Comparison of ENCODE assay signal across 20 cellular contexts in genomic region chr17:78960945-78961344, GRCh38. TPM values are rescaled to one million over a fixed set of nuclear protein-coding genes. Genes with fewer than 3 reads are reported as not detected.
DNase-seq lines count a peak whose midpoint lies in the region; ATAC-seq and TF ChIP-seq lines count a peak whose summit lies in the region.
"Had no signal": no experiment of that assay in that cellular context is flagged by ENCODE, and none has a peak within 500 bp of the region (broad histone marks: within the 10 kb centered on the region; RNA-seq: fewer than 3 reads in every experiment).

No MANE protein-coding gene starts in this region.

- H3K27me3 ChIP-seq in NT2/D1 (ENCODE audit: insufficient read depth, insufficient read length): no peaks in the 10 kb centered on the region
- H3K27me3 ChIP-seq: SJSA1 had no signal

- H3K4me3 ChIP-seq in NT2/D1 (ENCODE audit: insufficient read length, low read depth) (no peak overlapping the region), foreskin fibroblast (ENCODE audit: low read depth in 1 of 2, low read length in 2 of 2) (no peak overlapping the region), mucosa of descending colon (no peak overlapping the region)
- H3K4me3 ChIP-seq: A549, coronary artery, SJSA1 had no signal

- peak; percentile 53 for ATAC-seq in mucosa of descending colon
- ATAC-seq in GM18502 (IDR thresholded peaks at IDR 0.05; ENCODE audit: poor library complexity, unreplicated experiment): no peak
- no peak for ATAC-seq in GM21576 (IDR thresholded peaks at IDR 0.05; ENCODE audit: unreplicated experiment)
- ATAC-seq: A549; activated CD4-positive, CD25-positive, alpha-beta regulatory T cell treated with anti-CD3 and anti-CD28 coated beads, Interleukin-2, amount 50 U/mL, for 24 hours; activated CD8-positive, alpha-beta memory T cell treated with anti-CD3 and anti-CD28 coated beads, Interleukin-2, amount 10 ng/mL, durations not matched to agents 7 days and 5 days had no signal

- no peaks in the 10 kb centered on the region for H3K9me3 ChIP-seq in NT2/D1 (ENCODE audit: insufficient read depth, low read length)
- no peaks in the 10 kb centered on the region for H3K9me3 ChIP-seq in mucosa of descending colon
- H3K9me3 ChIP-seq: A549, SJSA1 had no signal

- H3K36me3 ChIP-seq in NT2/D1 (ENCODE audit: insufficient read depth, insufficient read length, low read length) (no peaks in the 10 kb centered on the region), mucosa of descending colon (ENCODE audit: low read depth) (no peaks in the 10 kb centered on the region)
- H3K36me3 ChIP-seq: SJSA1 had no signal

- peak; percentile 58 for DNase-seq in AG08395 (ENCODE audit: low spot score)
- DNase-seq in NT2/D1 (ENCODE audit: low read depth, low spot score): no peak
- peak; percentile 57 to 63 for DNase-seq in foreskin fibroblast
- DNase-seq in mucosa of descending colon: peak in 1 of 3 donors; percentile 45
- no peak for DNase-seq in activated T-cell treated with anti-CD3 and anti-CD28 coated beads for 4 hours
- DNase-seq in RPMI8226: no peak
- DNase-seq: activated CD8-positive, alpha-beta memory T cell treated with anti-CD3 and anti-CD28 coated beads, Interleukin-2, amount 10 ng/mL, durations not matched to agents 7 days and 5 days; activated gamma-delta T cell treated with Interleukin-2 at 50 U/mL for 16 hours; CD4-positive, CD25-positive, alpha-beta regulatory T cell; DND-41; hypothalamus; kidney glomerular epithelial cell; NK-92 treated with Interleukin-12 subunit alpha and Interleukin-12 subunit beta, amount 100 ng/mL, for 24 hours; stimulated activated CD4-positive, alpha-beta T cell treated with anti-CD3 and anti-CD28 coated beads, Interleukin-15, amount 100 ng/mL, for 24 hours had no signal

- intact Hi-C loops in mucosa of descending colon (cut with DNase I, micrococcal nuclease): no loop called here

- TF ChIP-seq CTCF in foreskin fibroblast (IDR thresholded peaks at IDR 0.05; ENCODE audit: low read depth, low read length): no peak
- TF ChIP-seq CTCF in mucosa of descending colon (IDR thresholded peaks at IDR 0.05): no peak

- peak overlapping the region; percentile 66 for H3K9ac ChIP-seq in NT2/D1 (ENCODE audit: insufficient read length, low read depth)

- H3K4me1 ChIP-seq in NT2/D1 (ENCODE audit: insufficient read depth, insufficient read length): peaks cover 21% of the 10 kb centered on the region
- H3K4me1 ChIP-seq in mucosa of descending colon (ENCODE audit: low read depth): peaks cover 8% of the 10 kb centered on the region

RNA-seq across cellular contexts. Expression of gene LGALS3BP, which starts 18.8 kb away (rescaled TPM):
- 100 to 1,000 TPM; 329 to 838 (median 752) TPM for total RNA-seq in mucosa of descending colon

RNA-seq across cellular contexts. Expression of gene TIMP2, which starts 35.8 kb away (rescaled TPM):
- 100 to 1,000 TPM in 1 of 3 donors, 10 to 100 TPM in 2; 44.9 to 268 (median 91.3) TPM for total RNA-seq in mucosa of descending colon

RNA-seq across cellular contexts. Expression of gene CANT1, which starts 48.6 kb away (rescaled TPM):
- 100 to 1,000 TPM; 159 to 376 (median 242) TPM for total RNA-seq in mucosa of descending colon

RNA-seq across cellular contexts. Expression of gene CEP295NL, which starts 57.9 kb away (rescaled TPM):
- total RNA-seq in mucosa of descending colon: 1 to 10 TPM; 1.4 to 2.5 (median 2.0) TPM

Comparison
In these comparisons a context has a peak if more than half of its experiments do, and no peak if none do; other contexts are left out.
1. DNase-seq: peak in AG08395 (single experiment) and foreskin fibroblast (2 of 2); none in NT2/D1 (single experiment), activated T-cell treated with anti-CD3 and anti-CD28 coated beads for 4 hours (single experiment) and RPMI8226 (single experiment).